Comparison of ENCODE assay signal across 8 cellular contexts in genomic region chr12:131949431-131950181, GRCh38. TPM values are rescaled to one million over a fixed set of nuclear protein-coding genes. Genes with fewer than 3 reads are reported as not detected.
DNase-seq lines count a peak whose midpoint lies in the region; ATAC-seq and TF ChIP-seq lines count a peak whose summit lies in the region.

A gene with protein sequence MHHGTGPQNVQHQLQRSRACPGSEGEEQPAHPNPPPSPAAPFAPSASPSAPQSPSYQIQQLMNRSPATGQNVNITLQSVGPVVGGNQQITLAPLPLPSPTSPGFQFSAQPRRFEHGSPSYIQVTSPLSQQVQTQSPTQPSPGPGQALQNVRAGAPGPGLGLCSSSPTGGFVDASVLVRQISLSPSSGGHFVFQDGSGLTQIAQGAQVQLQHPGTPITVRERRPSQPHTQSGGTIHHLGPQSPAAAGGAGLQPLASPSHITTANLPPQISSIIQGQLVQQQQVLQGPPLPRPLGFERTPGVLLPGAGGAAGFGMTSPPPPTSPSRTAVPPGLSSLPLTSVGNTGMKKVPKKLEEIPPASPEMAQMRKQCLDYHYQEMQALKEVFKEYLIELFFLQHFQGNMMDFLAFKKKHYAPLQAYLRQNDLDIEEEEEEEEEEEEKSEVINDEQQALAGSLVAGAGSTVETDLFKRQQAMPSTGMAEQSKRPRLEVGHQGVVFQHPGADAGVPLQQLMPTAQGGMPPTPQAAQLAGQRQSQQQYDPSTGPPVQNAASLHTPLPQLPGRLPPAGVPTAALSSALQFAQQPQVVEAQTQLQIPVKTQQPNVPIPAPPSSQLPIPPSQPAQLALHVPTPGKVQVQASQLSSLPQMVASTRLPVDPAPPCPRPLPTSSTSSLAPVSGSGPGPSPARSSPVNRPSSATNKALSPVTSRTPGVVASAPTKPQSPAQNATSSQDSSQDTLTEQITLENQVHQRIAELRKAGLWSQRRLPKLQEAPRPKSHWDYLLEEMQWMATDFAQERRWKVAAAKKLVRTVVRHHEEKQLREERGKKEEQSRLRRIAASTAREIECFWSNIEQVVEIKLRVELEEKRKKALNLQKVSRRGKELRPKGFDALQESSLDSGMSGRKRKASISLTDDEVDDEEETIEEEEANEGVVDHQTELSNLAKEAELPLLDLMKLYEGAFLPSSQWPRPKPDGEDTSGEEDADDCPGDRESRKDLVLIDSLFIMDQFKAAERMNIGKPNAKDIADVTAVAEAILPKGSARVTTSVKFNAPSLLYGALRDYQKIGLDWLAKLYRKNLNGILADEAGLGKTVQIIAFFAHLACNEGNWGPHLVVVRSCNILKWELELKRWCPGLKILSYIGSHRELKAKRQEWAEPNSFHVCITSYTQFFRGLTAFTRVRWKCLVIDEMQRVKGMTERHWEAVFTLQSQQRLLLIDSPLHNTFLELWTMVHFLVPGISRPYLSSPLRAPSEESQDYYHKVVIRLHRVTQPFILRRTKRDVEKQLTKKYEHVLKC (N-terminal part only) (plus strand): TSS chr12:131949942. CDS start chr12:131960620, 10,678 bp downstream.

- H3K36me3 Mint-ChIP-seq in activated CD4-positive, alpha-beta T cell treated with anti-CD3 and anti-CD28 coated beads, Interleukin-2, amount 10 ng/mL, durations not matched to agents 24 days and 14 days (ENCODE audit: low read depth), result peaks cover 13% of the 10 kb centered on the region

- peaks cover 26% of the 10 kb centered on the region for H3K4me1 Mint-ChIP-seq in activated CD4-positive, alpha-beta T cell treated with anti-CD3 and anti-CD28 coated beads, Interleukin-2, amount 10 ng/mL, durations not matched to agents 24 days and 14 days

- H3K4me3 ChIP-seq in BJ (ENCODE audit: low read depth, low read length) (peak within 1 kb of the TSS; percentile 84), coronary artery (peak within 1 kb of the TSS; percentile 100), left lung (peak within 1 kb of the TSS; percentile 91 to 99)

- peaks cover 2% of the 10 kb centered on the region for H3K36me3 ChIP-seq in BJ (ENCODE audit: control insufficient read depth, insufficient read depth, low read length)
- H3K36me3 ChIP-seq in left lung, result peaks cover 0 to 7% of the 10 kb centered on the region in 2 donors

- H3K9me3 ChIP-seq in left lung, result no peaks in the 10 kb centered on the region

- peak within 1 kb of the TSS; percentile 67 to 90 for H3K27ac ChIP-seq in coronary artery
- H3K27ac ChIP-seq in left lung, result peak within 1 kb of the TSS; percentile 48 to 85

- H3K4me1 ChIP-seq in left lung, result peaks cover 11 to 44% of the 10 kb centered on the region in 2 donors

- ATAC-seq in HG03460 (IDR thresholded peaks at IDR 0.05; ENCODE audit: unreplicated experiment) (peak; percentile 84), left lung (peak; percentile 99)

- POLR2A ChIA-PET in BJ (lab: Charles Lee), result interaction anchor here (0.6 kb wide), 2 partner anchors 14 to 1071 kb away, joined by 3 to 4 read pairs; no protein-coding TSS in a partner anchor

- CTCF ChIA-PET in BJ (lab: Yijun Ruan, JAX), result interaction anchor here (0.6 to 2.3 kb wide), 11 partner anchors 9 to 1724 kb away, joined by 3 to 11 read pairs (median 3); partner anchors contain the start of gene ADGRD1

- peak within 1 kb of the TSS; percentile 92 for H3K27ac Mint-ChIP-seq in activated CD4-positive, alpha-beta T cell treated with anti-CD3 and anti-CD28 coated beads, Interleukin-2, amount 10 ng/mL, durations not matched to agents 24 days and 14 days

- H3K9me3 Mint-ChIP-seq in activated CD4-positive, alpha-beta T cell treated with anti-CD3 and anti-CD28 coated beads, Interleukin-2, amount 10 ng/mL, durations not matched to agents 24 days and 14 days, result no peaks in the 10 kb centered on the region

- DNase-seq in BJ (ENCODE audit: low read depth), result peak; percentile 52
- peak; percentile 96 for DNase-seq in GM19240 (ENCODE audit: insufficient read length, low spot score)
- DNase-seq in NCI-H526 (lab: John Stamatoyannopoulos, UW), result peak; percentile 50 to 97
- DNase-seq in activated CD4-positive, alpha-beta T cell treated with anti-CD3 and anti-CD28 coated beads, Interleukin-2, amount 10 ng/mL, durations not matched to agents 24 days and 14 days, result peak; percentile 98
- DNase-seq in coronary artery (ENCODE audit: low spot score), result peak; percentile 96
- peak; percentile 97 to 100 for DNase-seq in left lung
- DNase-seq in stimulated activated CD4-positive, alpha-beta T cell treated with anti-CD3 and anti-CD28 coated beads, Interleukin-2, amount 100 ng/mL, for 4 hours (ENCODE audit: low read depth), result peak; percentile 98

- H3K27me3 Mint-ChIP-seq in activated CD4-positive, alpha-beta T cell treated with anti-CD3 and anti-CD28 coated beads, Interleukin-2, amount 10 ng/mL, durations not matched to agents 24 days and 14 days, result no peaks in the 10 kb centered on the region

- H3K27me3 ChIP-seq in BJ (ENCODE audit: control insufficient read depth, insufficient read depth, low read length), result no peaks in the 10 kb centered on the region
- H3K27me3 ChIP-seq in left lung, result no peaks in the 10 kb centered on the region

- intact Hi-C loops in activated CD4-positive, alpha-beta T cell treated with anti-CD3 and anti-CD28 coated beads, Interleukin-2, amount 10 ng/mL, durations not matched to agents 24 days and 14 days (cut with micrococcal nuclease), result loop anchor here (1.0 to 10.0 kb wide), 5 partner anchors 20 to 1075 kb away; partner anchors contain the start of genes PUS1 and RAN
- intact Hi-C loops in left lung (cut with DNase I), result no loop called here

- H3K4me3 Mint-ChIP-seq in activated CD4-positive, alpha-beta T cell treated with anti-CD3 and anti-CD28 coated beads, Interleukin-2, amount 10 ng/mL, durations not matched to agents 24 days and 14 days, result peak within 1 kb of the TSS; percentile 87

- 0 out of 2 replicates have a peak, but pooled peaks have one; percentile 14 for TF ChIP-seq CTCF in BJ (IDR thresholded peaks at IDR 0.05; ENCODE audit: insufficient read depth, low read depth, low read length)
- TF ChIP-seq CTCF in coronary artery (IDR thresholded peaks at IDR 0.05), result peak; percentile 20
- peak; percentile 32 to 51 for TF ChIP-seq CTCF in left lung (IDR thresholded peaks at IDR 0.05)

RNA-seq across cellular contexts. Expression of the gene that starts here (rescaled TPM):
- 2.5 and 3.2 TPM in 2 replicates for polyA plus RNA-seq in BJ (2011; rRNA removed)
- 7.0 and 11.4 TPM in 2 replicates for polyA minus RNA-seq in BJ (2011; rRNA and poly(A)+ RNA removed)
- 66.2 and 66.5 TPM in 2 replicates for total RNA-seq in activated CD4-positive, alpha-beta T cell treated with anti-CD3 and anti-CD28 coated beads, Interleukin-2, amount 10 ng/mL, durations not matched to agents 24 days and 14 days
- total RNA-seq in left lung, result 10 to 100 TPM; 33.5 to 41.7 TPM

Comparison
In these comparisons a context has a peak if more than half of its experiments do, and no peak if none do; other contexts are left out.
1. Peak in every context shown above with its lines: DNase-seq, ATAC-seq, H3K4me3 ChIP-seq and H3K27ac ChIP-seq.